ENCODE assay signal across 1 cellular context in genomic region chr20:53024653-53025052, GRCh38. TPM values are rescaled to one million over a fixed set of nuclear protein-coding genes. Genes with fewer than 3 reads are reported as not detected.
"Had no signal": no experiment of that assay in that cellular context is flagged by ENCODE, and none has a peak within 500 bp of the region (broad histone marks: within the 10 kb centered on the region; RNA-seq: fewer than 3 reads in every experiment).

No MANE protein-coding gene starts in this region.

RNA-seq across cellular contexts. Expression of gene TSHZ2, which starts 52.5 kb away (rescaled TPM):
- total RNA-seq: endothelial cell of umbilical vein had no signal
- polyA plus RNA-seq: endothelial cell of umbilical vein had no signal
